ENCODE assay signal across 1 cellular context in the genomic region with DNA sequence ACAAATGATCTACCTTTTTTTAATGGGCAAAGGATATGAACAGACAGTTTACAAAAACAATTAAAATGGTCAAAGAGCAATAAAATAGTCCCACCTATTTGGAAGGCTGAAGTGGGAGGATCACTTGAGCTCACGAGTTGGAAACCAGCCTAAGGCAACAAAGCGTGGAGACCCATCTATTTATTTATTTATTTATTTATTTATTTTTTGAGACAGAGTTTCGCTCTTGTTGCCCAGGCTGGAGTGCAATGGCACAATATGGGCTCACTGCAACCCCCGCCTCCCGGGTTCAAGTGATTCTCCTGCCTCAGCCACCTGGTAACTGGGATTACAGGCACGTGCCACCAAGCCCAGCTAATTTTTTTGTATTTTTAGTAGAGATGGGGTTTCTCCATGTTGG. TPM values are rescaled to one million over a fixed set of nuclear protein-coding genes. Genes with fewer than 3 reads are reported as not detected.
"Had no signal": no experiment of that assay in that cellular context is flagged by ENCODE, and none has a peak within 500 bp of the region (broad histone marks: within the 10 kb centered on the region; RNA-seq: fewer than 3 reads in every experiment).

No MANE protein-coding gene starts in this region.

RNA-seq across cellular contexts. Expression of a gene that starts 29.6 kb away (rescaled TPM):
- total RNA-seq: NCI-H460 had no signal
